1 cellular context compared by ENCODE assay signal in genomic region chr6:139887275-139887674, GRCh38.
TF ChIP-seq lines count a peak whose summit lies in the region.

No MANE protein-coding gene starts in this region.

TF ChIP-seq in SK-N-SH treated with all-trans-retinoic acid at 6 μM for 48 hours, 23 proteins besides CTCF, POLR2A, EP300 and RAD21 (continued from another document):
- TF ChIP-seq SNAI2 (CRISPR knock-in tag; IDR thresholded peaks at IDR 0.05) (no peak), PPARA (CRISPR knock-in tag; IDR thresholded peaks at IDR 0.05; ENCODE audit: borderline replicate concordance) (no peak), BACH2 (CRISPR knock-in tag; IDR thresholded peaks at IDR 0.05; ENCODE audit: borderline replicate concordance) (no peak), ARNTL (CRISPR knock-in tag; IDR thresholded peaks at IDR 0.05; ENCODE audit: borderline replicate concordance, low read depth) (no peak)
